In genomic region chr13:112752211-112752610, GRCh38 we compare ENCODE assay signal across 20 cellular contexts.
"Had no signal": no experiment of that assay in that cellular context is flagged by ENCODE, and none has a peak within 500 bp of the region (broad histone marks: within the 10 kb centered on the region; RNA-seq: fewer than 3 reads in every experiment).

No MANE protein-coding gene starts in this region.

- H3K27ac ChIP-seq: body of pancreas, esophagus muscularis mucosa, foreskin keratinocyte, heart left ventricle, lower lobe of right lung, SJSA1 had no signal

- H3K9me3 Mint-ChIP-seq: activated CD4-positive, alpha-beta memory T cell treated with anti-CD3 and anti-CD28 coated beads, Interleukin-2, amount 10 ng/mL, durations not matched to agents 7 days and 5 days; activated CD4-positive, alpha-beta T cell treated with anti-CD3 and anti-CD28 coated beads, Interleukin-2, amount 10 ng/mL, durations not matched to agents 24 days and 14 days; endodermal cell; immature natural killer cell; natural killer cell treated with Interleukin-12 subunit alpha and Interleukin-12 subunit beta and Interleukin-15 and Interleukin-18, amount 100 ng/mL, for 72 hours; stimulated activated effector memory CD8-positive, alpha-beta T cell treated with anti-CD3 and anti-CD28 coated beads, Interleukin-12 subunit alpha, Interleukin-12 subunit beta, amount 100 ng/mL, for 72 hours; stimulated activated naive CD8-positive, alpha-beta T cell treated with anti-CD3 and anti-CD28 coated beads, Interleukin-15, Interleukin-2, amounts not matched to agents 100 ng/mL and 50 ng/mL, for 24 hours; T-cell; T-helper 2 cell treated with Interferon-gamma antibody and Interleukin-4, amounts not matched to agents 5 μg/mL and 100 μg/mL, for 36 hours had no signal

- H3K27ac Mint-ChIP-seq: activated CD4-positive, alpha-beta memory T cell treated with anti-CD3 and anti-CD28 coated beads, Interleukin-2, amount 10 ng/mL, durations not matched to agents 7 days and 5 days; activated CD4-positive, alpha-beta T cell treated with anti-CD3 and anti-CD28 coated beads, Interleukin-2, amount 10 ng/mL, durations not matched to agents 24 days and 14 days; endodermal cell; immature natural killer cell; natural killer cell treated with Interleukin-12 subunit alpha and Interleukin-12 subunit beta and Interleukin-15 and Interleukin-18, amount 100 ng/mL, for 72 hours; stimulated activated effector memory CD8-positive, alpha-beta T cell treated with anti-CD3 and anti-CD28 coated beads, Interleukin-12 subunit alpha, Interleukin-12 subunit beta, amount 100 ng/mL, for 72 hours; stimulated activated naive CD8-positive, alpha-beta T cell treated with anti-CD3 and anti-CD28 coated beads, Interleukin-15, Interleukin-2, amounts not matched to agents 100 ng/mL and 50 ng/mL, for 24 hours; T-helper 2 cell treated with Interferon-gamma antibody and Interleukin-4, amounts not matched to agents 5 μg/mL and 100 μg/mL, for 36 hours had no signal

- ATAC-seq: body of pancreas; foreskin keratinocyte; natural killer cell treated with Interleukin-12 subunit alpha and Interleukin-12 subunit beta and Interleukin-15 and Interleukin-18, amount 100 ng/mL, for 72 hours had no signal

- H3K4me3 Mint-ChIP-seq: activated CD4-positive, alpha-beta memory T cell treated with anti-CD3 and anti-CD28 coated beads, Interleukin-2, amount 10 ng/mL, durations not matched to agents 7 days and 5 days; activated CD4-positive, alpha-beta T cell treated with anti-CD3 and anti-CD28 coated beads, Interleukin-2, amount 10 ng/mL, durations not matched to agents 24 days and 14 days; activated naive CD8-positive, alpha-beta T cell; endodermal cell; immature natural killer cell; natural killer cell treated with Interleukin-12 subunit alpha and Interleukin-12 subunit beta and Interleukin-15 and Interleukin-18, amount 100 ng/mL, for 72 hours; stimulated activated effector memory CD8-positive, alpha-beta T cell treated with anti-CD3 and anti-CD28 coated beads, Interleukin-12 subunit alpha, Interleukin-12 subunit beta, amount 100 ng/mL, for 72 hours; stimulated activated naive CD8-positive, alpha-beta T cell treated with anti-CD3 and anti-CD28 coated beads, Interleukin-15, Interleukin-2, amounts not matched to agents 100 ng/mL and 50 ng/mL, for 24 hours; T-helper 2 cell treated with Interferon-gamma antibody and Interleukin-4, amounts not matched to agents 5 μg/mL and 100 μg/mL, for 36 hours had no signal

- H3K36me3 Mint-ChIP-seq: activated naive CD8-positive, alpha-beta T cell; natural killer cell treated with Interleukin-12 subunit alpha and Interleukin-12 subunit beta and Interleukin-15 and Interleukin-18, amount 100 ng/mL, for 72 hours; stimulated activated effector memory CD8-positive, alpha-beta T cell treated with anti-CD3 and anti-CD28 coated beads, Interleukin-12 subunit alpha, Interleukin-12 subunit beta, amount 100 ng/mL, for 72 hours had no signal

- DNase-seq: activated CD4-positive, alpha-beta memory T cell treated with anti-CD3 and anti-CD28 coated beads, Interleukin-2, amount 10 ng/mL, durations not matched to agents 7 days and 5 days; activated naive CD4-positive, alpha-beta T cell treated with Interleukin-2 at 50 U/mL for 16 hours; aorta; body of pancreas; endodermal cell; foreskin keratinocyte; heart left ventricle; immature natural killer cell; lower lobe of right lung; mesendoderm; occipital lobe; T-cell had no signal

- H3K27me3 Mint-ChIP-seq: activated CD4-positive, alpha-beta memory T cell treated with anti-CD3 and anti-CD28 coated beads, Interleukin-2, amount 10 ng/mL, durations not matched to agents 7 days and 5 days; activated CD4-positive, alpha-beta T cell treated with anti-CD3 and anti-CD28 coated beads, Interleukin-2, amount 10 ng/mL, durations not matched to agents 24 days and 14 days; activated naive CD8-positive, alpha-beta T cell; natural killer cell treated with Interleukin-12 subunit alpha and Interleukin-12 subunit beta and Interleukin-15 and Interleukin-18, amount 100 ng/mL, for 72 hours; stimulated activated naive CD8-positive, alpha-beta T cell treated with anti-CD3 and anti-CD28 coated beads, Interleukin-15, Interleukin-2, amounts not matched to agents 100 ng/mL and 50 ng/mL, for 24 hours; T-cell had no signal
